In genomic region chrX:34365482-34365881, GRCh38 we compare ENCODE assay signal across 8 cellular contexts.
DNase-seq lines count a peak whose midpoint lies in the region; FAIRE-seq and TF ChIP-seq lines count a peak whose summit lies in the region.

No MANE protein-coding gene starts in this region.

- H3K56ac ChIP-seq in mesendoderm (ENCODE audit: low read length), result no peak overlapping the region

- H3K18ac ChIP-seq in mesendoderm (ENCODE audit: low read length), result no peak overlapping the region

- H4K8ac ChIP-seq in mesendoderm (ENCODE audit: low read depth, low read length), result no peak overlapping the region

- no peak for TF ChIP-seq POLR2A in H54 (IDR thresholded peaks at IDR 0.05; ENCODE audit: low read depth, low read length)

- no peaks in the 10 kb centered on the region for H3K4me1 ChIP-seq in mesendoderm (ENCODE audit: control insufficient read depth, low read depth, low read length)

- H2BK120ac ChIP-seq in mesendoderm (ENCODE audit: low read depth, low read length), result no peak overlapping the region

- H3K79me2 ChIP-seq in mesendoderm (ENCODE audit: control insufficient read depth, insufficient read depth, low read length), result no peaks in the 10 kb centered on the region

- H3K79me1 ChIP-seq in mesendoderm (ENCODE audit: low read length), result no peaks in the 10 kb centered on the region

- H3K27me3 ChIP-seq in mesendoderm (ENCODE audit: insufficient read depth, low read length, poor library complexity), result no peaks in the 10 kb centered on the region

- H3K4me3 ChIP-seq in cardiac fibroblast (replicated peaks in 1 of 2; ENCODE audit: low read depth in 2 of 2, low read length in 2 of 2), result no peak overlapping the region
- no peak overlapping the region for H3K4me3 ChIP-seq in mesendoderm (ENCODE audit: low read length)

- peak; percentile 29 for TF ChIP-seq CTCF in D721Med (IDR thresholded peaks at IDR 0.05; ENCODE audit: insufficient read depth, missing control alignments)
- TF ChIP-seq CTCF in cardiac fibroblast (IDR thresholded peaks at IDR 0.05; ENCODE audit: low read depth, low read length), result peak; percentile 37

- H3K27ac ChIP-seq in mesendoderm (ENCODE audit: low read depth, low read length), result no peak overlapping the region

- FAIRE-seq in D721Med (lab: Jason Lieb, UNC) (no peak), H54 (lab: Jason Lieb, UNC) (no peak)

- no peak overlapping the region for H4K5ac ChIP-seq in mesendoderm (ENCODE audit: low read length)

- no peaks in the 10 kb centered on the region for H3K36me3 ChIP-seq in mesendoderm (ENCODE audit: control insufficient read depth, insufficient read depth, low read length)

- no peak overlapping the region for H3K9ac ChIP-seq in mesendoderm (ENCODE audit: low read length)

- H3K4ac ChIP-seq in mesendoderm (ENCODE audit: low read depth, low read length), result no peak overlapping the region

- no CpG with 5 or more reads among the region's 5 CpGs for WGBS in mesendoderm (ENCODE audit: extremely low coverage, insufficient coverage, low lambda C conversion rate)

- no peak overlapping the region for H3K4me2 ChIP-seq in mesendoderm (ENCODE audit: low read length)

- no peak overlapping the region for H2BK5ac ChIP-seq in mesendoderm (ENCODE audit: low read length)

- no peak overlapping the region for H2AK5ac ChIP-seq in mesendoderm (ENCODE audit: low read length)

- DNase-seq in D721Med (ENCODE audit: insufficient read length, low spot score) (no peak), M059J (ENCODE audit: low read depth) (peak; percentile 15), cardiac fibroblast (ENCODE audit: low read depth in 2 of 2) (peak; percentile 59), mesendoderm (peak; percentile 14), NCI-H1436 treated with DMSO at 0.1 percent for 48 hours (lab: John Stamatoyannopoulos, UW) (no peak), H54 (ENCODE audit: insufficient read length, low spot score) (no peak)
- DNase-seq in stimulated activated CD4-positive, alpha-beta T cell treated with anti-CD3 and anti-CD28 coated beads, Interleukin-4, amount 100 ng/mL, for 24 hours, result no peak
- no peak for DNase-seq in stimulated activated naive CD4-positive, alpha-beta T cell (lab: John Stamatoyannopoulos, UW)

- no peak overlapping the region for H2BK15ac ChIP-seq in mesendoderm (replicated peaks; ENCODE audit: low read depth)

- no peak overlapping the region for H3K23ac ChIP-seq in mesendoderm (ENCODE audit: low read length)

Comparison
In these comparisons a context has a peak if more than half of its experiments do, and no peak if none do; other contexts are left out.
1. DNase-seq: peak in M059J (single experiment), cardiac fibroblast (2 of 2) and mesendoderm (single experiment); none in D721Med (single experiment), stimulated activated CD4-positive, alpha-beta T cell treated with anti-CD3 and anti-CD28 coated beads, Interleukin-4, amount 100 ng/mL, for 24 hours (single experiment), stimulated activated naive CD4-positive, alpha-beta T cell (0 of 6), NCI-H1436 treated with DMSO at 0.1 percent for 48 hours (single experiment) and H54 (single experiment).